In genomic region chr5:137888875-137889759, GRCh38 we compare ENCODE assay signal across 1 cellular context.
TF ChIP-seq lines count a peak whose summit lies in the region.

Gene PKD2L2, plus strand, starts transcription at chr5:137889457. Its CDS starts 35 bp downstream, at chr5:137889492.

TF ChIP-seq in GM12878, 131 proteins besides CTCF, POLR2A, EP300 and RAD21 (continued from another document and continues in another):
- TF ChIP-seq, protein P1, sequence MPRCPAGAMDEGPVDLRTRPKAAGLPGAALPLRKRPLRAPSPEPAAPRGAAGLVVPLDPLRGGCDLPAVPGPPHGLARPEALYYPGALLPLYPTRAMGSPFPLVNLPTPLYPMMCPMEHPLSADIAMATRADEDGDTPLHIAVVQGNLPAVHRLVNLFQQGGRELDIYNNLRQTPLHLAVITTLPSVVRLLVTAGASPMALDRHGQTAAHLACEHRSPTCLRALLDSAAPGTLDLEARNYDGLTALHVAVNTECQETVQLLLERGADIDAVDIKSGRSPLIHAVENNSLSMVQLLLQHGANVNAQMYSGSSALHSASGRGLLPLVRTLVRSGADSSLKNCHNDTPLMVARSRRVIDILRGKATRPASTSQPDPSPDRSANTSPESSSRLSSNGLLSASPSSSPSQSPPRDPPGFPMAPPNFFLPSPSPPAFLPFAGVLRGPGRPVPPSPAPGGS (IDR thresholded peaks at IDR 0.05; ENCODE audit: borderline replicate concordance, insufficient read depth, low read depth, low read length, poor library complexity, severe bottlenecking): no peak
- TF ChIP-seq SREBF2 (IDR thresholded peaks at IDR 0.05; ENCODE audit: low read length) (no peak), TAF1 (IDR thresholded peaks at IDR 0.05; ENCODE audit: borderline replicate concordance, low read depth, low read length) (peak; percentile 78; the same call in 1 of the 2 replicates), MLLT1 (IDR thresholded peaks at IDR 0.05) (no peak), MAX (IDR thresholded peaks at IDR 0.05; ENCODE audit: low read depth, low read length) (no peak), STAT1 (conservative IDR thresholded peaks at IDR 0.05) (peak; percentile 50; the same call in 1 of the 2 replicates), CBFB (IDR thresholded peaks at IDR 0.05; ENCODE audit: low read depth) (no peak; the same call in 1 of the 2 replicates), ZNF217 (IDR thresholded peaks at IDR 0.05) (peak; percentile 97; the same call in 1 of the 2 replicates), ELK1 (IDR thresholded peaks at IDR 0.05; ENCODE audit: low read depth, low read length) (no peak), NFIC (IDR thresholded peaks at IDR 0.05; ENCODE audit: low read depth, low read length) (0 out of 2 replicates have a peak, but pooled peaks have one; percentile 30), CREB1 (IDR thresholded peaks at IDR 0.05; ENCODE audit: low read depth) (peak; percentile 73; the same call in 1 of the 2 replicates), EED (IDR thresholded peaks at IDR 0.05; ENCODE audit: low read depth) (no peak; the same call in 1 of the 2 replicates), RB1 (IDR thresholded peaks at IDR 0.05; ENCODE audit: borderline replicate concordance) (peak; percentile 64; the same call in 1 of the 2 replicates), NBN (IDR thresholded peaks at IDR 0.05) (peak; percentile 82; the same call in 1 of the 2 replicates), ZBTB11 (CRISPR knock-in tag; IDR thresholded peaks at IDR 0.05) (no peak), ZBED1 (IDR thresholded peaks at IDR 0.05; ENCODE audit: borderline replicate concordance) (no peak), GABPA (IDR thresholded peaks at IDR 0.05; ENCODE audit: low read depth) (no peak), ATF7 (IDR thresholded peaks at IDR 0.05; ENCODE audit: low read depth) (no peak), PRDM15 (CRISPR knock-in tag; IDR thresholded peaks at IDR 0.05) (no peak), IRF3 (IDR thresholded peaks at IDR 0.05) (no peak), SRF (IDR thresholded peaks at IDR 0.05; ENCODE audit: low read depth in 2 of 2, low read length in 2 of 2) (no peak), PML (IDR thresholded peaks at IDR 0.05; ENCODE audit: low read length) (peak; percentile 91), TARDBP (IDR thresholded peaks at IDR 0.05; ENCODE audit: borderline replicate concordance) (no peak), ZNF207 (IDR thresholded peaks at IDR 0.05; ENCODE audit: borderline replicate concordance) (0 out of 2 replicates have a peak, but pooled peaks have one; percentile 41), ZBTB33 (IDR thresholded peaks at IDR 0.05) (no peak), SREBF1 (IDR thresholded peaks at IDR 0.05; ENCODE audit: low read length) (no peak), ZNF622 (IDR thresholded peaks at IDR 0.05) (no peak), IKZF1 (conservative IDR thresholded peaks at IDR 0.05) (peak; percentile 95), ZZZ3 (IDR thresholded peaks at IDR 0.05; ENCODE audit: control insufficient read depth, insufficient read length, low read depth) (no peak), GATAD2B (conservative IDR thresholded peaks at IDR 0.05; ENCODE audit: low read depth) (peak; percentile 73; the same call in 1 of the 2 replicates), CEBPB (IDR thresholded peaks at IDR 0.05; ENCODE audit: borderline replicate concordance in 1 of 2, low read depth in 2 of 2, low read length in 2 of 2) (no peak), ZNF24 (IDR thresholded peaks at IDR 0.05) (0 out of 2 replicates have a peak, but pooled peaks have one; percentile 8), CHD1 (IDR thresholded peaks at IDR 0.05; ENCODE audit: low read depth, low read length) (peak; percentile 68; the same call in 1 of the 2 replicates), IRF4 (IDR thresholded peaks at IDR 0.05; ENCODE audit: low read depth, low read length) (no peak), ZNF274 (IDR thresholded peaks at IDR 0.05; ENCODE audit: insufficient read depth, insufficient read length) (no peak), RBBP5 (conservative IDR thresholded peaks at IDR 0.05) (no peak), KDM1A (IDR thresholded peaks at IDR 0.05; ENCODE audit: borderline replicate concordance) (no peak), POU2F2 (IDR thresholded peaks at IDR 0.05; ENCODE audit: borderline replicate concordance, low read depth, low read length) (peak; percentile 63; the same call in 1 of the 3 replicates)
- TF ChIP-seq, protein P2, sequence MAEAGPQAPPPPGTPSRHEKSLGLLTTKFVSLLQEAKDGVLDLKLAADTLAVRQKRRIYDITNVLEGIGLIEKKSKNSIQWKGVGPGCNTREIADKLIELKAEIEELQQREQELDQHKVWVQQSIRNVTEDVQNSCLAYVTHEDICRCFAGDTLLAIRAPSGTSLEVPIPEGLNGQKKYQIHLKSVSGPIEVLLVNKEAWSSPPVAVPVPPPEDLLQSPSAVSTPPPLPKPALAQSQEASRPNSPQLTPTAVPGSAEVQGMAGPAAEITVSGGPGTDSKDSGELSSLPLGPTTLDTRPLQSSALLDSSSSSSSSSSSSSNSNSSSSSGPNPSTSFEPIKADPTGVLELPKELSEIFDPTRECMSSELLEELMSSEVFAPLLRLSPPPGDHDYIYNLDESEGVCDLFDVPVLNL (IDR thresholded peaks at IDR 0.05; ENCODE audit: low read depth, low read length): 0 out of 2 replicates have a peak, but pooled peaks have one; percentile 48
- TF ChIP-seq, protein P3, sequence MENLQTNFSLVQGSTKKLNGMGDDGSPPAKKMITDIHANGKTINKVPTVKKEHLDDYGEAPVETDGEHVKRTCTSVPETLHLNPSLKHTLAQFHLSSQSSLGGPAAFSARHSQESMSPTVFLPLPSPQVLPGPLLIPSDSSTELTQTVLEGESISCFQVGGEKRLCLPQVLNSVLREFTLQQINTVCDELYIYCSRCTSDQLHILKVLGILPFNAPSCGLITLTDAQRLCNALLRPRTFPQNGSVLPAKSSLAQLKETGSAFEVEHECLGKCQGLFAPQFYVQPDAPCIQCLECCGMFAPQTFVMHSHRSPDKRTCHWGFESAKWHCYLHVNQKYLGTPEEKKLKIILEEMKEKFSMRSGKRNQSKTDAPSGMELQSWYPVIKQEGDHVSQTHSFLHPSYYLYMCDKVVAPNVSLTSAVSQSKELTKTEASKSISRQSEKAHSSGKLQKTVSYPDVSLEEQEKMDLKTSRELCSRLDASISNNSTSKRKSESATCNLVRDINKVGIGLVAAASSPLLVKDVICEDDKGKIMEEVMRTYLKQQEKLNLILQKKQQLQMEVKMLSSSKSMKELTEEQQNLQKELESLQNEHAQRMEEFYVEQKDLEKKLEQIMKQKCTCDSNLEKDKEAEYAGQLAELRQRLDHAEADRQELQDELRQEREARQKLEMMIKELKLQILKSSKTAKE (IDR thresholded peaks at IDR 0.05; ENCODE audit: low read depth, poor library complexity, severe bottlenecking): no peak
